ENCODE assay signal across 18 cellular contexts in genomic region chr6:41409489-41409888, GRCh38.
DNase-seq lines count a peak whose midpoint lies in the region; ATAC-seq, FAIRE-seq and TF ChIP-seq lines count a peak whose summit lies in the region.
"Had no signal": no experiment of that assay in that cellular context is flagged by ENCODE, and none has a peak within 500 bp of the region (broad histone marks: within the 10 kb centered on the region; RNA-seq: fewer than 3 reads in every experiment).

No MANE protein-coding gene starts in this region.

- no peaks in the 10 kb centered on the region for H3K36me3 Mint-ChIP-seq in Caco-2 (ENCODE audit: insufficient read depth, unreplicated experiment)
- H3K36me3 Mint-ChIP-seq: CD8-positive, alpha-beta T cell had no signal

- WGBS in H1 (ENCODE audit: extremely low coverage in 1 of 2, insufficient coverage in 1 of 2, insufficient read length in 1 of 2, insufficient replicate concordance in 2 of 2, low coverage in 1 of 2, low lambda C conversion rate in 2 of 2, missing lambda C conversion rate in 1 of 2), 2 experiments, result 31% methylated on average over 4 of the region's 5 CpGs; no CpG with 5 or more reads in 1 of the 2 experiments
- 61 to 75% methylated on average over 5 of the region's 5 CpGs for WGBS in upper lobe of left lung, 2 donors
- WGBS in gastroesophageal sphincter (ENCODE audit: low coverage in 1 of 2), 2 donors, result 57 to 74% methylated on average over 1 to 3 of the region's 5 CpGs

- H3K23me2 ChIP-seq in H1 (ENCODE audit: low read depth, low read length), result peaks cover 5% of the 10 kb centered on the region

- POLR2A ChIA-PET in H1 (lab: Charles Lee; ENCODE audit: partially characterized antibody) (no interaction called here), Caco-2 (lab: Charles Lee) (no interaction called here)

- no peak overlapping the region for H2BK5ac ChIP-seq in H1 (ENCODE audit: low read depth, low read length)

- H3K4me1 ChIP-seq in HUES48 (ENCODE audit: control insufficient read depth, insufficient read depth, low read length) (peaks cover 35% of the 10 kb centered on the region), H1 (replicated peaks in 1 of 4; ENCODE audit: control insufficient read depth in 3 of 4, insufficient read depth in 4 of 4, low read length in 3 of 4) (peaks cover 4 to 40% (median 23%) of the 10 kb centered on the region in 4 experiments), iPS-18a (ENCODE audit: control insufficient read depth, low read depth, low read length) (peaks cover 20% of the 10 kb centered on the region), upper lobe of left lung (peaks cover 0 to 7% (median 1%) of the 10 kb centered on the region in 4 donors), Caco-2 (no peaks in the 10 kb centered on the region), gastroesophageal sphincter (no peaks in the 10 kb centered on the region)

- TF ChIP-seq CTCF in H1 (IDR thresholded peaks at IDR 0.05; ENCODE audit: control extremely low read depth in 1 of 3, insufficient read depth in 1 of 3, low read depth in 1 of 3, low read length in 3 of 3) (no peak), upper lobe of left lung (IDR thresholded peaks at IDR 0.05) (no peak), Caco-2 (IDR thresholded peaks at IDR 0.05; ENCODE audit: insufficient read depth in 1 of 2, low read depth in 1 of 2, low read length in 1 of 2, severe bottlenecking in 1 of 2, unreplicated experiment in 1 of 2) (no peak), gastroesophageal sphincter (IDR thresholded peaks at IDR 0.05) (no peak)

- H4K8ac ChIP-seq in H1 (ENCODE audit: extremely low read depth, insufficient read depth, low read length), result no peak overlapping the region

- 0 out of 2 replicates have a peak overlapping the region, but pooled peaks have one; percentile 4 for H2BK12ac ChIP-seq in H1 (ENCODE audit: low read depth, low read length)

- H3K18ac ChIP-seq in H1 (ENCODE audit: extremely low read depth, low read length), result no peak overlapping the region

- H3K14ac ChIP-seq in H1 (ENCODE audit: insufficient read length), result no peak overlapping the region

- H3K4me3 ChIP-seq in HUES48 (ENCODE audit: low read depth, low read length), result peak overlapping the region; percentile 30; the same call in 1 of the 2 replicates
- peak overlapping the region in 2 of 4 experiments; percentile 28 to 52; a peak in 3 of 8 replicates for H3K4me3 ChIP-seq in H1 (ENCODE audit: extremely low read depth in 1 of 4, insufficient read depth in 2 of 4, low read depth in 3 of 4, low read length in 4 of 4)
- peak overlapping the region; percentile 18 for H3K4me3 ChIP-seq in iPS-18a (ENCODE audit: low read length)
- H3K4me3 ChIP-seq in upper lobe of left lung, result no peak overlapping the region
- H3K4me3 ChIP-seq in H7 (ENCODE audit: insufficient read depth, low read depth, low read length), result no peak overlapping the region
- H3K4me3 ChIP-seq in Caco-2 (ENCODE audit: low read depth, low read length), result no peak overlapping the region
- H3K4me3 ChIP-seq in gastroesophageal sphincter, result no peak overlapping the region
- H3K4me3 ChIP-seq: BLaER1 treated with 17β-estradiol and CSF1 and Interleukin-3, amounts not matched to agents 10 nM and 100 nM; GM23248 had no signal

- no peak overlapping the region for H2AK5ac ChIP-seq in H1 (ENCODE audit: low read depth, low read length)

- no peak for TF ChIP-seq EP300 in H1 (IDR thresholded peaks at IDR 0.05; ENCODE audit: borderline replicate concordance in 1 of 2, low read depth in 2 of 2, low read length in 2 of 2)
- no peak for TF ChIP-seq EP300 in upper lobe of left lung (IDR thresholded peaks at IDR 0.05)
- no peak for TF ChIP-seq EP300 in gastroesophageal sphincter (IDR thresholded peaks at IDR 0.05)

- no peak for DNase-seq in H1 (ENCODE audit: low read depth in 1 of 2, low spot score in 2 of 2)
- DNase-seq in upper lobe of left lung, result no peak
- DNase-seq in H7, result no peak
- no peak for DNase-seq in Caco-2
- DNase-seq: CD8-positive, alpha-beta T cell; GM23248; HCEC 1CT had no signal

- H3K36me3 ChIP-seq in HUES48 (ENCODE audit: control insufficient read depth, insufficient read depth, low read length) (no peaks in the 10 kb centered on the region), H1 (ENCODE audit: control insufficient read depth in 2 of 4, insufficient read depth in 4 of 4, low read length in 3 of 4) (no peaks in the 10 kb centered on the region; a peak in 1 of 8 replicates), iPS-18a (ENCODE audit: control insufficient read depth, low read depth, low read length) (no peaks in the 10 kb centered on the region), upper lobe of left lung (no peaks in the 10 kb centered on the region), H7 (replicated peaks; ENCODE audit: control insufficient read depth, insufficient read depth, low read length) (no peaks in the 10 kb centered on the region), Caco-2 (ENCODE audit: control insufficient read depth, insufficient read depth, low read length) (no peaks in the 10 kb centered on the region), gastroesophageal sphincter (no peaks in the 10 kb centered on the region)
- H3K36me3 ChIP-seq: BLaER1 treated with 17β-estradiol and CSF1 and Interleukin-3, amounts not matched to agents 10 nM and 100 nM had no signal

- H3K4me1 Mint-ChIP-seq in Caco-2 (ENCODE audit: low read depth, unreplicated experiment), result no peaks in the 10 kb centered on the region
- H3K4me1 Mint-ChIP-seq: B cell had no signal

- H2BK15ac ChIP-seq in H1 (ENCODE audit: low read length), result no peak overlapping the region

- H3K79me2 ChIP-seq in H1 (ENCODE audit: control insufficient read depth in 1 of 2, insufficient read depth in 2 of 2, low read length in 2 of 2), result no peaks in the 10 kb centered on the region

- H2AFZ ChIP-seq in H1 (ENCODE audit: low read length), result no peak overlapping the region
- H2AFZ ChIP-seq: GM23248 had no signal

- CTCF ChIA-PET in H1 (lab: Charles Lee; ENCODE audit: partially characterized antibody), result interaction anchor here (1.3 to 11.6 kb wide), 5 partner anchors 13 to 170 kb away, joined by 3 to 178 read pairs (median 6); no protein-coding TSS in a partner anchor
- CTCF ChIA-PET in Caco-2 (lab: Charles Lee), result no interaction called here

- TF ChIP-seq RAD21 in H1 (IDR thresholded peaks at IDR 0.05 in 1 of 2, conservative IDR thresholded peaks at IDR 0.05 in 1 of 2; ENCODE audit: low read depth in 2 of 2, low read length in 2 of 2), result no peak

- peaks cover 2 to 8% of the 10 kb centered on the region in 2 experiments for H4K20me1 ChIP-seq in H1 (replicated peaks in 1 of 2; ENCODE audit: control insufficient read depth in 1 of 2, insufficient read depth in 2 of 2, low read length in 2 of 2)
- H4K20me1 ChIP-seq: BLaER1 treated with 17β-estradiol and CSF1 and Interleukin-3, amounts not matched to agents 10 nM and 100 nM had no signal

- no peak overlapping the region for H3K27ac Mint-ChIP-seq in Caco-2 (ENCODE audit: unreplicated experiment)
- H3K27ac Mint-ChIP-seq: B cell; CD8-positive, alpha-beta T cell had no signal

- no TSS peak for BruUV-seq in Caco-2 (replicated peaks; lab: Mats Ljungman, UMichigan)

- H4K5ac ChIP-seq in H1 (ENCODE audit: insufficient read length, low read depth, low read length), result no peak overlapping the region

- no peak for TF ChIP-seq POLR2A in H1 (IDR thresholded peaks at IDR 0.05; ENCODE audit: control extremely low read depth in 1 of 2, low read depth in 2 of 2, low read length in 2 of 2)
- TF ChIP-seq POLR2A in upper lobe of left lung (IDR thresholded peaks at IDR 0.05), result no peak
- no peak for TF ChIP-seq POLR2A in gastroesophageal sphincter (IDR thresholded peaks at IDR 0.05)

- no peak overlapping the region for H3K4ac ChIP-seq in H1 (replicated peaks; ENCODE audit: insufficient read length, low read depth, low read length)

- FAIRE-seq in H1 (lab: Jason Lieb, UNC), result no peak
- FAIRE-seq: D721Med, G401.6, GM12891, GM19239, HTR-8/SVneo had no signal

- H2BK120ac ChIP-seq in H1 (replicated peaks; ENCODE audit: low read depth, low read length), result no peak overlapping the region

- H3K9ac ChIP-seq in HUES48 (ENCODE audit: low read depth, low read length) (no peak overlapping the region), H1 (replicated peaks in 1 of 4; ENCODE audit: extremely low read depth in 1 of 4, low read depth in 3 of 4, low read length in 3 of 4) (no peak overlapping the region), iPS-18a (ENCODE audit: low read length) (no peak overlapping the region)
- H3K9ac ChIP-seq: BLaER1 treated with 17β-estradiol and CSF1 and Interleukin-3, amounts not matched to agents 10 nM and 100 nM; GM23248; KMS-11 had no signal

- no peaks in the 10 kb centered on the region for H3K9me3 Mint-ChIP-seq in Caco-2 (ENCODE audit: unreplicated experiment)

- H3K27me3 ChIP-seq in HUES48 (ENCODE audit: control insufficient read depth, insufficient read depth, low read length) (peaks cover 100% of the 10 kb centered on the region), H1 (replicated peaks in 1 of 4; ENCODE audit: control insufficient read depth in 3 of 4, extremely low read depth in 1 of 4, insufficient read depth in 3 of 4, low read length in 3 of 4) (peaks cover 87 to 100% (median 99%) of the 10 kb centered on the region in 4 experiments), iPS-18a (ENCODE audit: control insufficient read depth, insufficient read depth, low read length) (peaks cover 100% of the 10 kb centered on the region), upper lobe of left lung (peaks cover 0 to 2% (median 0%) of the 10 kb centered on the region in 4 donors), H7 (ENCODE audit: control insufficient read depth, insufficient read depth, low read length) (peaks cover 100% of the 10 kb centered on the region), Caco-2 (replicated peaks; ENCODE audit: control insufficient read depth, insufficient read depth, low read length) (no peaks in the 10 kb centered on the region), gastroesophageal sphincter (peaks cover 78% of the 10 kb centered on the region)
- H3K27me3 ChIP-seq: BLaER1 treated with 17β-estradiol and CSF1 and Interleukin-3, amounts not matched to agents 10 nM and 100 nM had no signal

- H3K27me3 Mint-ChIP-seq in Caco-2 (ENCODE audit: insufficient read depth, unreplicated experiment), result no peaks in the 10 kb centered on the region

- H3K79me1 ChIP-seq in H1 (ENCODE audit: low read depth, low read length), result no peaks in the 10 kb centered on the region

- intact Hi-C loops in Caco-2 (cut with micrococcal nuclease; ENCODE audit: unreplicated experiment), result no loop called here

- no peak overlapping the region for H3K23ac ChIP-seq in H1 (ENCODE audit: insufficient read length)

- H3K56ac ChIP-seq in H1 (replicated peaks; ENCODE audit: insufficient read length, low read depth, low read length), result no peak overlapping the region

- H2BK20ac ChIP-seq in H1 (ENCODE audit: low read length), result no peak overlapping the region

- H3K27ac ChIP-seq in HUES48 (ENCODE audit: low read depth, low read length), result no peak overlapping the region
- H3K27ac ChIP-seq in H1 (ENCODE audit: low read depth, low read length), result no peak overlapping the region
- H3K27ac ChIP-seq in iPS-18a (ENCODE audit: low read length), result no peak overlapping the region
- H3K27ac ChIP-seq in upper lobe of left lung, result no peak overlapping the region
- no peak overlapping the region for H3K27ac ChIP-seq in gastroesophageal sphincter
- H3K27ac ChIP-seq: BLaER1 treated with 17β-estradiol and CSF1 and Interleukin-3, amounts not matched to agents 10 nM and 100 nM; GM23248; KMS-11 had no signal

- 0 out of 2 replicates have a peak, but pooled peaks cover 5% of the 10 kb centered on the region for H3K9me3 ChIP-seq in HUES48 (ENCODE audit: control insufficient read depth, insufficient read depth, low read length)
- peaks cover 5 to 6% of the 10 kb centered on the region in 2 experiments; a peak in 2 of 4 replicates for H3K9me3 ChIP-seq in H1 (ENCODE audit: insufficient read depth in 2 of 2, low read depth in 1 of 2, low read length in 1 of 2)
- H3K9me3 ChIP-seq in iPS-18a (ENCODE audit: control insufficient read depth, low read depth, low read length), result no peaks in the 10 kb centered on the region
- peaks cover 0 to 4% (median 0%) of the 10 kb centered on the region in 4 donors for H3K9me3 ChIP-seq in upper lobe of left lung
- H3K9me3 ChIP-seq in Caco-2, result no peaks in the 10 kb centered on the region
- peaks cover 0 to 11% (median 0%) of the 10 kb centered on the region in 3 donors for H3K9me3 ChIP-seq in gastroesophageal sphincter

- H3K4me2 ChIP-seq in H1 (ENCODE audit: insufficient read depth in 1 of 2, low read depth in 2 of 2, low read length in 2 of 2), result peak overlapping the region; percentile 68 to 77; a peak in 3 of 4 replicates
- H3K4me2 ChIP-seq: BLaER1 treated with 17β-estradiol and CSF1 and Interleukin-3, amounts not matched to agents 10 nM and 100 nM; KMS-11 had no signal

- H3K4me3 Mint-ChIP-seq in Caco-2 (ENCODE audit: unreplicated experiment), result no peak overlapping the region
- H3K4me3 Mint-ChIP-seq: B cell; CD8-positive, alpha-beta T cell had no signal

- H4K91ac ChIP-seq in H1 (replicated peaks; ENCODE audit: insufficient read length, low read length), result no peak overlapping the region

- ATAC-seq in upper lobe of left lung (ENCODE audit: low FRiP score in 2 of 2) (no peak), gastroesophageal sphincter (no peak)
- ATAC-seq: CD8-positive, alpha-beta T cell had no signal

Comparison
In these comparisons a context has a peak if more than half of its experiments do, and no peak if none do; other contexts are left out.
1. H3K4me3 ChIP-seq: peak in HUES48 (single experiment) and iPS-18a (single experiment); none in upper lobe of left lung (0 of 4), H7 (single experiment), Caco-2 (single experiment) and gastroesophageal sphincter (0 of 2).